In the genomic region with DNA sequence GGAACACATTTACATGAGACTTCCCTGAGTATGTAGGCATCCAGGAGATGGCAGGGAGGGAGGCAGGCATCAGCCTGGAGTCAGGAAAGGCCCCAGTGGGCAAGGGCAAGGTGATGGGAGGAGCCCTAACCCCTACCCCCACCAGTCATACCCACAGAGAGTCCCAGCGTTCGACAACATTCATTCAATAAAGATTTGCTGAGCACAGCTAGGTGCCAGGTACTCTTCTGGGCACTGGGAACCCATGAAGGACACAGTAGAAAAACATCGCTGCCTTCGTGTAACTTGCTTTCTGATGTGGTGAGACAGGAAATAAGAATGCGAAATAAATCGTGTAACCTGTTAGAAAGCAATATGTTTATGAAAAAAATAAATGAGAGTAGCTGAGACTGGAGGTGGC, we compare ENCODE assay signal across 24 cellular contexts.
A peak's percentile ranks its signal among the peaks of the same experiment; 100 is the strongest.
DNase-seq lines count a peak whose midpoint lies in the region; ATAC-seq, FAIRE-seq and TF ChIP-seq lines count a peak whose summit lies in the region.
"Had no signal": no experiment of that assay in that cellular context is flagged by ENCODE, and none has a peak within 500 bp of the region (broad histone marks: within the 10 kb centered on the region; RNA-seq: fewer than 3 reads in every experiment).

No MANE protein-coding gene starts in this region.

- H3K9me3 Mint-ChIP-seq in CD4-positive, alpha-beta T cell = no peaks in the 10 kb centered on the region
- no peaks in the 10 kb centered on the region for H3K9me3 Mint-ChIP-seq in neural crest cell
- H3K9me3 Mint-ChIP-seq: CD14-positive monocyte, HFFc6 had no signal

- no peak overlapping the region for H3K4me3 Mint-ChIP-seq in CD4-positive, alpha-beta T cell
- no peak overlapping the region for H3K4me3 Mint-ChIP-seq in neural crest cell
- H3K4me3 Mint-ChIP-seq: CD14-positive monocyte; CD4-positive, alpha-beta memory T cell; HFFc6 had no signal

- ATAC-seq in CD4-positive, alpha-beta T cell (ENCODE audit: poor library complexity) = peak; percentile 68
- no peak for ATAC-seq in Panc1
- ATAC-seq in right cardiac atrium = no peak
- ATAC-seq: A549 had no signal

- no peak for FAIRE-seq in kidney (lab: Jason Lieb, UNC)
- FAIRE-seq: A549, G401.6, GM12892, H54 had no signal

- in situ Hi-C loops in Panc1 (cut with HindIII; ENCODE audit: low pct_unique_long_range_greater_than_20kb, low sequenced_read_pairs) = no loop called here

- no peak overlapping the region for H3K27ac ChIP-seq in CD4-positive, alpha-beta T cell (ENCODE audit: low read depth, low read length)
- H3K27ac ChIP-seq in Panc1 (ENCODE audit: low read length) (peak overlapping the region; percentile 50; the same call in 1 of the 2 replicates), kidney (ENCODE audit: low read depth in 2 of 2, low read length in 2 of 2) (peak overlapping the region; percentile 37 to 76), right cardiac atrium (ENCODE audit: low read length) (no peak overlapping the region)
- H3K27ac ChIP-seq: A549; BLaER1 treated with 17β-estradiol and CSF1 and Interleukin-3, amounts not matched to agents 10 nM and 100 nM had no signal

- H3K36me3 Mint-ChIP-seq in CD4-positive, alpha-beta T cell (ENCODE audit: low read depth) = no peaks in the 10 kb centered on the region
- H3K36me3 Mint-ChIP-seq in neural crest cell (ENCODE audit: low read depth) = no peaks in the 10 kb centered on the region
- H3K36me3 Mint-ChIP-seq: CD14-positive monocyte; CD4-positive, alpha-beta memory T cell had no signal

- H3K9ac ChIP-seq in kidney (ENCODE audit: low read length in 2 of 2) = peak overlapping the region in 1 of 2 donors; percentile 4
- H3K9ac ChIP-seq: BLaER1 treated with 17β-estradiol and CSF1 and Interleukin-3, amounts not matched to agents 10 nM and 100 nM had no signal

- no peaks in the 10 kb centered on the region for H3K27me3 Mint-ChIP-seq in CD4-positive, alpha-beta T cell
- H3K27me3 Mint-ChIP-seq in neural crest cell (ENCODE audit: low read depth) = no peaks in the 10 kb centered on the region

- intact Hi-C loops in CD4-positive, alpha-beta T cell (cut with DNase I, micrococcal nuclease) = no loop called here
- intact Hi-C loops in Panc1 (cut with micrococcal nuclease; ENCODE audit: unreplicated experiment) = no loop called here
- intact Hi-C loops in kidney (cut with DNase I) = no loop called here
- intact Hi-C loops in right cardiac atrium (cut with DNase I) = no loop called here

- POLR2A ChIA-PET in CD4-positive, alpha-beta T cell (lab: Charles Lee) = no interaction called here
- POLR2A ChIA-PET in Panc1 (lab: Charles Lee) = no interaction called here

- no peaks in the 10 kb centered on the region for H3K9me3 ChIP-seq in CD4-positive, alpha-beta T cell (ENCODE audit: control insufficient read depth, low read length)
- H3K9me3 ChIP-seq in Panc1 (ENCODE audit: control insufficient read depth, insufficient read depth, low read depth, low read length) = no peaks in the 10 kb centered on the region
- H3K9me3 ChIP-seq in kidney (ENCODE audit: control insufficient read depth in 1 of 2, low read length in 2 of 2) = no peaks in the 10 kb centered on the region
- no peaks in the 10 kb centered on the region for H3K9me3 ChIP-seq in right cardiac atrium (ENCODE audit: control insufficient read depth, low read length)
- H3K9me3 ChIP-seq: A549, BE2C, Caco-2, HAP-1 had no signal

- no peaks in the 10 kb centered on the region for H3K36me3 ChIP-seq in Panc1 (ENCODE audit: control insufficient read depth, insufficient read depth, low read length)
- H3K36me3 ChIP-seq in kidney (ENCODE audit: control insufficient read depth in 1 of 2, insufficient read depth in 2 of 2, low read length in 2 of 2) = no peaks in the 10 kb centered on the region
- H3K36me3 ChIP-seq: BE2C; BLaER1 treated with 17β-estradiol and CSF1 and Interleukin-3, amounts not matched to agents 10 nM and 100 nM; HAP-1 had no signal

- H3K27ac Mint-ChIP-seq in CD4-positive, alpha-beta T cell = no peak overlapping the region
- H3K27ac Mint-ChIP-seq in neural crest cell (ENCODE audit: unreplicated experiment) = peak overlapping the region; percentile 70
- H3K27ac Mint-ChIP-seq: CD14-positive monocyte, HFFc6 had no signal

- no peak for TF ChIP-seq CTCF in CD4-positive, alpha-beta T cell (IDR thresholded peaks at IDR 0.05)
- TF ChIP-seq CTCF in Panc1 (IDR thresholded peaks at IDR 0.05) (no peak), kidney (IDR thresholded peaks at IDR 0.05; ENCODE audit: borderline replicate concordance, extremely low read depth, insufficient read depth) (no peak), neural crest cell (conservative IDR thresholded peaks at IDR 0.05) (no peak)

- BruUV-seq in Panc1 (replicated peaks; lab: Mats Ljungman, UMichigan) = no TSS peak

- 93% methylated on average over 6 of the region's 6 CpGs for WGBS in right cardiac atrium

- no peak for DNase-seq in CD4-positive, alpha-beta T cell
- DNase-seq in Panc1 (ENCODE audit: low read depth, low spot score) = no peak
- DNase-seq in kidney = no peak
- DNase-seq in neural crest cell (ENCODE audit: low read depth, low spot score) = no peak
- no peak for DNase-seq in NCI-H187 treated with DMSO at 0.1 percent for 48 hours (lab: John Stamatoyannopoulos, UW)
- DNase-seq in SIG-M5 treated with dmso at 0.1 percent for 504 hours (lab: John Stamatoyannopoulos, UW; ENCODE audit: unreplicated experiment) = no peak
- DNase-seq in right cardiac atrium = no peak
- DNase-seq: 8988T, ACHN, AML-193, BE2C, Caco-2, DMS153, DND-41, GOT3, HFFc6 had no signal

- CTCF ChIA-PET in CD4-positive, alpha-beta T cell (lab: Charles Lee) = no interaction called here
- CTCF ChIA-PET in Panc1 (lab: Charles Lee) = no interaction called here

- peaks cover 8% of the 10 kb centered on the region for H3K4me1 Mint-ChIP-seq in CD4-positive, alpha-beta T cell (ENCODE audit: low read depth)
- H3K4me1 Mint-ChIP-seq in neural crest cell = peaks cover 13% of the 10 kb centered on the region
- H3K4me1 Mint-ChIP-seq: CD14-positive monocyte had no signal

- H3K27me3 ChIP-seq in CD4-positive, alpha-beta T cell (ENCODE audit: control insufficient read depth, insufficient read depth, low read length) = no peaks in the 10 kb centered on the region
- H3K27me3 ChIP-seq in Panc1 (ENCODE audit: control insufficient read depth, insufficient read depth, low read length) (no peaks in the 10 kb centered on the region), right cardiac atrium (ENCODE audit: control insufficient read depth, insufficient read depth) (no peaks in the 10 kb centered on the region)
- H3K27me3 ChIP-seq: BE2C; BLaER1 treated with 17β-estradiol and CSF1 and Interleukin-3, amounts not matched to agents 10 nM and 100 nM had no signal

- peaks cover 6% of the 10 kb centered on the region; the same call in 1 of the 2 replicates for H3K4me1 ChIP-seq in Panc1 (ENCODE audit: control insufficient read depth, insufficient read depth, low read length)
- peaks cover 34 to 48% of the 10 kb centered on the region in 2 donors for H3K4me1 ChIP-seq in kidney (ENCODE audit: control insufficient read depth in 1 of 2, insufficient read depth in 1 of 2, low read depth in 1 of 2, low read length in 2 of 2)
- no peaks in the 10 kb centered on the region for H3K4me1 ChIP-seq in right cardiac atrium (ENCODE audit: control insufficient read depth, insufficient read depth, low read length)
- H3K4me1 ChIP-seq: A549, BE2C, Caco-2, HAP-1 had no signal

- H3K4me3 ChIP-seq in Panc1 (ENCODE audit: low read depth in 2 of 2, low read length in 2 of 2) (no peak overlapping the region), kidney (ENCODE audit: low read length in 2 of 2) (no peak overlapping the region), right cardiac atrium (ENCODE audit: low read length) (no peak overlapping the region)
- H3K4me3 ChIP-seq: A549; BLaER1 treated with 17β-estradiol and CSF1 and Interleukin-3, amounts not matched to agents 10 nM and 100 nM; HAP-1 had no signal

Comparison
In these comparisons a context has a peak if more than half of its experiments do, and no peak if none do; other contexts are left out.
1. H3K27ac ChIP-seq: peak in Panc1 (single experiment) and kidney (2 of 2); none in CD4-positive, alpha-beta T cell (single experiment) and right cardiac atrium (single experiment).